Comparison of ENCODE assay signal across 16 cellular contexts in the genomic region with DNA sequence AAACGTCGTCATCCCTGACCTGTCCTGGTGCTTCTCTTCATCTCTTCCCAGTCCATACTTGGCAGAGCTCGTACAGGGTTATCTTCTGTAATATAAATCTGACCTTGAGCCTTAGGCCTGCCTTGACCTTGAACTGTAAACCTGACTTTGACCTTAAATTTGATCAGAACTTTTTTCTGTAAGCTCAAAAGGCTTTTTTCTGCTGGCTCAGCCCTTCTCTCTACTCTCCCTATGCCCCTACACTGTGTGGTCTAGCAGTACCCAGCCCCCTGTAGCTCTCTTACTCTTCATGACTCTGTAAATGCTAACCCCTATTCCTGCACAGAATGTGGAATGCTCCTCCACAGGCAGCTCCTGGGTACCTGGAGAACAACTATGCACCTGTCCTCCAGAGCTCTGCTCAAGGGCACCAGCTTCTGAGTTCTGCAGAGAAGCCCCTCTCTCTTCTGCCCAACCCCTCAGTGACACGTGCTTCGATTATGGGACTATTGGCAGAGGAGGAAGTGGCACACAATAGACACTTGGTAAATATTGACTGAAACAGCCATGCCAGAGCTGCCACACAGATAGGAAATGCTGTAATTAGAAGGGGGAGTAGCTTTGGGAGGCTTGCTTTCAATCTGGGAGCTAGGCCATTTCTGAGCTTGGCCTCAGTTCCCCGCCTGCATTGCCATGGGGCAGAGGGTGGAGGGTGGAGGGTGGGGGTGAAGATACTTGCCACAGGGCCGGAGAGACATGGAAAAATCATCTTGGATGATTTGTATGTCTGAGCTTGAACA. TPM values are rescaled to one million over a fixed set of nuclear protein-coding genes. Genes with fewer than 3 reads are reported as not detected.
DNase-seq lines count a peak whose midpoint lies in the region; ATAC-seq and TF ChIP-seq lines count a peak whose summit lies in the region.
"Had no signal": no experiment of that assay in that cellular context is flagged by ENCODE, and none has a peak within 500 bp of the region (broad histone marks: within the 10 kb centered on the region; RNA-seq: fewer than 3 reads in every experiment).

No MANE protein-coding gene starts in this region.

- peaks cover 0 to 16% (median 7%) of the 10 kb centered on the region in 12 donors for H3K4me1 ChIP-seq in heart left ventricle
- H3K4me1 ChIP-seq: Caco-2 had no signal

- no peak overlapping the region for H3K4me3 ChIP-seq in heart left ventricle
- H3K4me3 ChIP-seq: hepatocyte had no signal

- TF ChIP-seq POLR2A in heart left ventricle (IDR thresholded peaks at IDR 0.05): no peak

- peak; percentile 39 for DNase-seq in NCI-H1436 (lab: John Stamatoyannopoulos, UW)
- peak; percentile 51 for DNase-seq in NCI-H774 (lab: John Stamatoyannopoulos, UW)
- no peak for DNase-seq in heart left ventricle
- DNase-seq in stimulated activated naive CD8-positive, alpha-beta T cell treated with anti-CD3 and anti-CD28 coated beads, Interleukin-15, Interleukin-2, amounts not matched to agents 100 U/mL and 50 U/mL, for 24 hours: peak; percentile 2
- no peak for DNase-seq in stimulated activated CD4-positive, alpha-beta T cell treated with anti-CD3 and anti-CD28 coated beads, Interleukin-2, amount 100 ng/mL, for 48 hours
- DNase-seq in hippocampal formation (lab: John Stamatoyannopoulos, UW): no peak
- no peak for DNase-seq in activated gamma-delta T cell (lab: John Stamatoyannopoulos, UW)
- DNase-seq: activated T-cell treated with anti-CD3 and anti-CD28 coated beads for 4 hours, Caco-2, HCEC 1CT, mesenchymal stem cell, NCI-H226 had no signal

- H3K27ac ChIP-seq in heart left ventricle: peak overlapping the region in 10 of 12 donors; percentile 2 to 52 (median 40)
- H3K27ac ChIP-seq: hepatocyte had no signal

- TF ChIP-seq CTCF in heart left ventricle (IDR thresholded peaks at IDR 0.05): no peak

- intact Hi-C loops in heart left ventricle (cut with DNase I): loop anchor here in 1 of 10 donors (10.0 kb wide), 1 partner anchor 57 kb away; the partner anchor contains the start of gene RAD21L1

- no peaks in the 10 kb centered on the region for H3K27me3 ChIP-seq in heart left ventricle
- H3K27me3 ChIP-seq: hepatocyte had no signal

- H3K9me3 ChIP-seq in heart left ventricle: no peaks in the 10 kb centered on the region
- H3K9me3 ChIP-seq: Caco-2 had no signal

- H3K36me3 ChIP-seq in heart left ventricle: no peaks in the 10 kb centered on the region

- 55 to 71% (median 61%) methylated on average over 7 of the region's 7 CpGs for WGBS in heart left ventricle, 4 donors

- ATAC-seq in heart left ventricle (peak; percentile 45 to 82 (median 64)), HG02571 (IDR thresholded peaks at IDR 0.05; ENCODE audit: unreplicated experiment) (no peak)
- ATAC-seq in stimulated activated naive CD8-positive, alpha-beta T cell treated with anti-CD3 and anti-CD28 coated beads, Interleukin-15, Interleukin-2, amounts not matched to agents 100 U/mL and 50 U/mL, for 24 hours: no peak

RNA-seq across cellular contexts. Expression of gene SNPH, which starts 15.4 kb away (rescaled TPM):
- total RNA-seq in heart left ventricle: 10 to 100 TPM in 7 of 9 donors, 1 to 10 TPM in 2; 6.5 to 17.4 (median 11.7) TPM
- polyA plus RNA-seq in heart left ventricle: 1 to 10 TPM; 4.3 to 5.8 TPM

RNA-seq across cellular contexts. Expression of gene SDCBP2, which starts 47.5 kb away (rescaled TPM):
- total RNA-seq in heart left ventricle: 1 to 10 TPM in 8 of 9 donors, under 1 TPM in 1; 0.65 to 4.2 (median 2.1) TPM
- polyA plus RNA-seq in heart left ventricle: 1 to 10 TPM; 1.8 to 3.6 TPM

RNA-seq across cellular contexts. Expression of gene RAD21L1, which starts 55.6 kb away (rescaled TPM):
- total RNA-seq in heart left ventricle: not detected
- polyA plus RNA-seq in heart left ventricle: not detected
- total RNA-seq: Caco-2, hepatocyte, renal cortical epithelial cell had no signal
- polyA plus RNA-seq: hepatocyte, thymus had no signal

Comparison
In these comparisons a context has a peak if more than half of its experiments do, and no peak if none do; other contexts are left out.
1. DNase-seq: peak in NCI-H1436 (single experiment), NCI-H774 (single experiment) and stimulated activated naive CD8-positive, alpha-beta T cell treated with anti-CD3 and anti-CD28 coated beads, Interleukin-15, Interleukin-2, amounts not matched to agents 100 U/mL and 50 U/mL, for 24 hours (single experiment); none in heart left ventricle (0 of 5), stimulated activated CD4-positive, alpha-beta T cell treated with anti-CD3 and anti-CD28 coated beads, Interleukin-2, amount 100 ng/mL, for 48 hours (0 of 2), hippocampal formation (0 of 2) and activated gamma-delta T cell (single experiment).
2. ATAC-seq: peak in heart left ventricle (4 of 4); none in stimulated activated naive CD8-positive, alpha-beta T cell treated with anti-CD3 and anti-CD28 coated beads, Interleukin-15, Interleukin-2, amounts not matched to agents 100 U/mL and 50 U/mL, for 24 hours (single experiment) and HG02571 (single experiment).